In the genomic region with DNA sequence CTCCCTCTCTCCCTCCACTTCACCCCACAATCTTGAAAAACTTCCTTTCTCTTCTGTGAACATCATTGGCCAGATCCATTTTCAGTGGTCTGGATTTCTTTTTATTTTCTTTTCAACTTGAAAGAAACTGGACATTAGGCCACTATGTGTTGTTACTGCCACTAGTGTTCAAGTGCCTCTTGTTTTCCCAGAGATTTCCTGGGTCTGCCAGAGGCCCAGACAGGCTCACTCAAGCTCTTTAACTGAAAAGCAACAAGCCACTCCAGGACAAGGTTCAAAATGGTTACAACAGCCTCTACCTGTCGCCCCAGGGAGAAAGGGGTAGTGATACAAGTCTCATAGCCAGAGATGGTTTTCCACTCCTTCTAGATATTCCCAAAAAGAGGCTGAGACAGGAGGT, we compare ENCODE assay signal across 34 cellular contexts.
DNase-seq lines count a peak whose midpoint lies in the region; ATAC-seq and TF ChIP-seq lines count a peak whose summit lies in the region.
"Had no signal": no experiment of that assay in that cellular context is flagged by ENCODE, and none has a peak within 500 bp of the region (broad histone marks: within the 10 kb centered on the region; RNA-seq: fewer than 3 reads in every experiment).

No MANE protein-coding gene starts in this region.

- H3K4me1 Mint-ChIP-seq in activated naive CD4-positive, alpha-beta T cell treated with anti-CD3 and anti-CD28 coated beads for 36 hours (ENCODE audit: low read depth) = peaks cover 51% of the 10 kb centered on the region
- H3K4me1 Mint-ChIP-seq: mesothelial cell of epicardium had no signal

- H2BK15ac ChIP-seq in IMR-90 (ENCODE audit: low read depth, low read length) = no peak overlapping the region

- H3K14ac ChIP-seq in IMR-90 (replicated peaks; ENCODE audit: low read depth, low read length) = 0 out of 2 replicates have a peak overlapping the region, but pooled peaks have one; percentile 3

- peak overlapping the region in 1 of 2 experiments; percentile 29; a peak in 1 of 4 replicates for H4K8ac ChIP-seq in IMR-90 (ENCODE audit: low read depth in 2 of 2, low read length in 2 of 2)

- peak overlapping the region; percentile 84 for H4K5ac ChIP-seq in IMR-90 (ENCODE audit: low read depth, low read length)

- no peak overlapping the region for H3K56ac ChIP-seq in IMR-90 (ENCODE audit: extremely low read depth, insufficient read depth, low read length)

- peak overlapping the region; percentile 8 for H3K27ac Mint-ChIP-seq in activated naive CD4-positive, alpha-beta T cell treated with anti-CD3 and anti-CD28 coated beads for 36 hours
- H3K27ac Mint-ChIP-seq: activated CD4-positive, alpha-beta memory T cell treated with anti-CD3 and anti-CD28 coated beads, Interleukin-2, amount 10 ng/mL, durations not matched to agents 7 days and 5 days; activated naive CD8-positive, alpha-beta T cell treated with anti-CD3 and anti-CD28 coated beads for 36 hours; mesothelial cell of epicardium had no signal

- 0 out of 2 replicates have a peak overlapping the region, but pooled peaks have one; percentile 6 for H2AK5ac ChIP-seq in IMR-90 (ENCODE audit: low read depth, low read length)

- H3K36me3 Mint-ChIP-seq in activated naive CD4-positive, alpha-beta T cell treated with anti-CD3 and anti-CD28 coated beads for 36 hours (ENCODE audit: low read depth) = peaks cover 60% of the 10 kb centered on the region

- H3K9me3 ChIP-seq in IMR-90 (ENCODE audit: control insufficient read depth, insufficient read depth, low read length) = peaks cover 3% of the 10 kb centered on the region; the same call in 1 of the 2 replicates
- H3K9me3 ChIP-seq in gastroesophageal sphincter = no peaks in the 10 kb centered on the region
- H3K9me3 ChIP-seq in stomach smooth muscle (ENCODE audit: control insufficient read depth in 2 of 2, low read length in 2 of 2) = peaks cover 4 to 12% of the 10 kb centered on the region in 2 donors
- H3K9me3 ChIP-seq: ascending aorta, colonic mucosa had no signal

- H3K18ac ChIP-seq in IMR-90 (ENCODE audit: low read depth, low read length) = peak overlapping the region; percentile 57; the same call in 1 of the 2 replicates

- TF ChIP-seq RAD21 in IMR-90 (IDR thresholded peaks at IDR 0.05; ENCODE audit: low read length) = no peak

- ATAC-seq in IMR-90 (ENCODE audit: low read depth) (no peak), gastroesophageal sphincter (no peak), GM18870 (IDR thresholded peaks at IDR 0.05; ENCODE audit: unreplicated experiment) (no peak), HG03460 (IDR thresholded peaks at IDR 0.05; ENCODE audit: unreplicated experiment) (no peak)
- ATAC-seq: HepG2, psoas muscle had no signal

- no peak for TF ChIP-seq EP300 in gastroesophageal sphincter (IDR thresholded peaks at IDR 0.05)

- H3K27ac ChIP-seq in IMR-90 (ENCODE audit: insufficient read depth, low read length) = peak overlapping the region; percentile 50; the same call in 1 of the 2 replicates
- H3K27ac ChIP-seq in gastroesophageal sphincter = peak overlapping the region in 3 of 4 donors; percentile 5 to 12 (median 8)
- peak overlapping the region; percentile 26 for H3K27ac ChIP-seq in stomach smooth muscle (ENCODE audit: low read length)
- H3K27ac ChIP-seq: ascending aorta, colonic mucosa, epithelial cell of prostate, psoas muscle had no signal

- CTCF ChIA-PET in activated naive CD4-positive, alpha-beta T cell treated with anti-CD3 and anti-CD28 coated beads for 36 hours (lab: Charles Lee) = interaction anchor here (0.7 kb wide), 1 partner anchor 74 kb away, joined by 3 read pairs; no protein-coding TSS in a partner anchor
- CTCF ChIA-PET in IMR-90 (lab: Yijun Ruan, JAX) = interaction anchor here (0.8 kb wide), 1 partner anchor 160 kb away, joined by 4 read pairs; no protein-coding TSS in a partner anchor

- in situ Hi-C loops in IMR-90 (cut with MboI; ENCODE audit: low sequenced_read_pairs) = loop anchor here (10.0 kb wide), 1 partner anchor 154 kb away; no protein-coding TSS in a partner anchor

- intact Hi-C loops in activated naive CD4-positive, alpha-beta T cell treated with anti-CD3 and anti-CD28 coated beads for 36 hours (cut with micrococcal nuclease) = no loop called here
- intact Hi-C loops in IMR-90 (cut with micrococcal nuclease) = loop anchor here (5.0 to 10.0 kb wide), 2 partner anchors 76 to 254 kb away; no protein-coding TSS in a partner anchor

- no TSS peak for BruUV-seq in IMR-90 (replicated peaks; lab: Mats Ljungman, UMichigan)

- H3K9me3 Mint-ChIP-seq in activated naive CD4-positive, alpha-beta T cell treated with anti-CD3 and anti-CD28 coated beads for 36 hours = peaks cover 16% of the 10 kb centered on the region

- no peaks in the 10 kb centered on the region for H3K27me3 Mint-ChIP-seq in activated naive CD4-positive, alpha-beta T cell treated with anti-CD3 and anti-CD28 coated beads for 36 hours (ENCODE audit: low read depth)
- H3K27me3 Mint-ChIP-seq: activated CD4-positive, alpha-beta memory T cell treated with anti-CD3 and anti-CD28 coated beads, Interleukin-2, amount 10 ng/mL, durations not matched to agents 7 days and 5 days; activated naive CD8-positive, alpha-beta T cell treated with anti-CD3 and anti-CD28 coated beads for 36 hours; naive B cell had no signal

- H2BK5ac ChIP-seq in IMR-90 (ENCODE audit: low read depth, low read length, poor library complexity, severe bottlenecking) = peak overlapping the region; percentile 98

- dilution Hi-C loops in IMR-90 (cut with HindIII; ENCODE audit: low sequenced_read_pairs, unreplicated experiment) = no loop called here

- no peak overlapping the region for H3K4me2 ChIP-seq in IMR-90 (ENCODE audit: low read depth, low read length)

- H3K36me3 ChIP-seq in IMR-90 (ENCODE audit: control insufficient read depth, insufficient read depth, low read length) (peaks cover 36% of the 10 kb centered on the region), gastroesophageal sphincter (peaks cover 2 to 43% of the 10 kb centered on the region in 2 donors), stomach smooth muscle (ENCODE audit: control insufficient read depth in 2 of 2, insufficient read depth in 2 of 2, low read length in 2 of 2) (peaks cover 25 to 31% of the 10 kb centered on the region in 2 donors)
- H3K36me3 ChIP-seq: colonic mucosa had no signal

- H3K4ac ChIP-seq in IMR-90 (ENCODE audit: low read depth, low read length) = no peak overlapping the region

- DNase-seq in activated naive CD4-positive, alpha-beta T cell treated with anti-CD3 and anti-CD28 coated beads for 36 hours = no peak
- no peak for DNase-seq in activated naive CD4-positive, alpha-beta T cell (lab: John Stamatoyannopoulos, UW)
- DNase-seq in IMR-90 (no peak), superior temporal gyrus (ENCODE audit: extremely low spot score) (no peak)
- DNase-seq: activated CD4-positive, alpha-beta memory T cell treated with anti-CD3 and anti-CD28 coated beads, Interleukin-2, amount 10 ng/mL, durations not matched to agents 7 days and 5 days; activated CD4-positive, CD25-positive, alpha-beta regulatory T cell treated with anti-CD3 and anti-CD28 coated beads, Interleukin-2, amount 50 U/mL, for 72 hours; activated CD8-positive, alpha-beta memory T cell treated with anti-CD3 and anti-CD28 coated beads, Interleukin-2, amount 50 U/mL, for 4 hours; activated naive CD8-positive, alpha-beta T cell treated with anti-CD3 and anti-CD28 coated beads for 36 hours; colonic mucosa; DMS 273 treated with DMSO at 0.1 percent for 48 hours; effector CD8-positive, alpha-beta T cell; EL; head of caudate nucleus; islet precursor cell; Kasumi-1; naive B cell; NCI-H1417 treated with DMSO at 0.1 percent for 48 hours; NCI-H2081 treated with DMSO at 0.1 percent for 48 hours; NCI-H345; NCI-H748 treated with DMSO at 0.1 percent for 48 hours; occipital lobe; psoas muscle; SHP77; stimulated activated CD4-positive, alpha-beta T cell treated with anti-CD3 and anti-CD28 coated beads, Interleukin-4, amount 100 ng/mL, for 1 hour; substantia nigra had no signal

- peaks cover 2% of the 10 kb centered on the region; the same call in 1 of the 2 replicates for H3K9me1 ChIP-seq in IMR-90 (ENCODE audit: insufficient read depth, low read length)

- H2BK20ac ChIP-seq in IMR-90 (ENCODE audit: low read depth, low read length) = no peak overlapping the region

- TF ChIP-seq POLR2A in IMR-90 (IDR thresholded peaks at IDR 0.05; ENCODE audit: low read depth, low read length) (no peak), gastroesophageal sphincter (IDR thresholded peaks at IDR 0.05) (no peak)

- TF ChIP-seq CTCF in IMR-90 (conservative IDR thresholded peaks at IDR 0.05; ENCODE audit: low read depth, low read length) (no peak), gastroesophageal sphincter (IDR thresholded peaks at IDR 0.05) (no peak)

- POLR2A ChIA-PET in IMR-90 (lab: Charles Lee; ENCODE audit: unreplicated experiment) = interaction anchor here (0.6 kb wide), 1 partner anchor 1478 kb away, joined by 14 read pairs; no protein-coding TSS in a partner anchor

- H3K27me3 ChIP-seq in IMR-90 (ENCODE audit: control insufficient read depth, insufficient read depth, low read length) = no peaks in the 10 kb centered on the region
- H3K27me3 ChIP-seq in gastroesophageal sphincter = no peaks in the 10 kb centered on the region
- H3K27me3 ChIP-seq in stomach smooth muscle (ENCODE audit: control insufficient read depth in 1 of 2, insufficient read depth in 2 of 2, low read length in 2 of 2) = no peaks in the 10 kb centered on the region
- H3K27me3 ChIP-seq: ascending aorta, colonic mucosa had no signal

- H3K4me3 Mint-ChIP-seq in activated naive CD4-positive, alpha-beta T cell treated with anti-CD3 and anti-CD28 coated beads for 36 hours = no peak overlapping the region
- H3K4me3 Mint-ChIP-seq: activated CD4-positive, alpha-beta memory T cell treated with anti-CD3 and anti-CD28 coated beads, Interleukin-2, amount 10 ng/mL, durations not matched to agents 7 days and 5 days; activated naive CD8-positive, alpha-beta T cell treated with anti-CD3 and anti-CD28 coated beads for 36 hours; CD14-positive monocyte; mesothelial cell of epicardium; naive B cell had no signal

- H3K4me1 ChIP-seq in IMR-90 (ENCODE audit: control insufficient read depth, insufficient read depth, low read length) (peaks cover 13% of the 10 kb centered on the region), gastroesophageal sphincter (peaks cover 0 to 22% (median 6%) of the 10 kb centered on the region in 3 donors), stomach smooth muscle (ENCODE audit: control insufficient read depth, insufficient read depth, low read length) (no peaks in the 10 kb centered on the region)
- H3K4me1 ChIP-seq: ascending aorta, colonic mucosa, psoas muscle had no signal

- H2BK120ac ChIP-seq in IMR-90 (ENCODE audit: low read depth, low read length) = no peak overlapping the region

- no CpG with 5 or more reads among the region's 1 CpG for WGBS in IMR-90 (ENCODE audit: extremely low coverage in 2 of 2, insufficient read length in 1 of 2), 2 experiments
- WGBS in gastroesophageal sphincter (ENCODE audit: low coverage in 1 of 2), 2 donors = 89% methylated on average over 1 of the region's 1 CpG; no CpG with 5 or more reads in 1 of the 2 donors

- H4K91ac ChIP-seq in IMR-90 (ENCODE audit: insufficient read depth, low read depth, low read length) = no peak overlapping the region

- no peak overlapping the region for H2AFZ ChIP-seq in IMR-90 (replicated peaks; ENCODE audit: low read length, poor library complexity)

- H3K23ac ChIP-seq in IMR-90 (ENCODE audit: low read depth, low read length) = no peak overlapping the region

- no peaks in the 10 kb centered on the region for H4K20me1 ChIP-seq in IMR-90 (ENCODE audit: insufficient read depth, low read length)

- H3K9ac ChIP-seq in IMR-90 (ENCODE audit: low read depth, low read length) (no peak overlapping the region), stomach smooth muscle (ENCODE audit: low read length in 2 of 2) (no peak overlapping the region)

- no peak overlapping the region for H2AK9ac ChIP-seq in IMR-90 (replicated peaks; ENCODE audit: low read depth, low read length, poor library complexity)

- peaks cover 6 to 40% of the 10 kb centered on the region in 2 experiments; a peak in 3 of 4 replicates for H3K79me1 ChIP-seq in IMR-90 (ENCODE audit: low read depth in 1 of 2, low read length in 2 of 2)

- no peak overlapping the region for H3K4me3 ChIP-seq in IMR-90 (ENCODE audit: insufficient read depth, low read depth, low read length)
- no peak overlapping the region for H3K4me3 ChIP-seq in gastroesophageal sphincter
- H3K4me3 ChIP-seq in stomach smooth muscle (ENCODE audit: low read length in 2 of 2) = no peak overlapping the region
- H3K4me3 ChIP-seq: ascending aorta, colonic mucosa, psoas muscle had no signal
